Comparison of ENCODE assay signal across 30 cellular contexts in the genomic region with DNA sequence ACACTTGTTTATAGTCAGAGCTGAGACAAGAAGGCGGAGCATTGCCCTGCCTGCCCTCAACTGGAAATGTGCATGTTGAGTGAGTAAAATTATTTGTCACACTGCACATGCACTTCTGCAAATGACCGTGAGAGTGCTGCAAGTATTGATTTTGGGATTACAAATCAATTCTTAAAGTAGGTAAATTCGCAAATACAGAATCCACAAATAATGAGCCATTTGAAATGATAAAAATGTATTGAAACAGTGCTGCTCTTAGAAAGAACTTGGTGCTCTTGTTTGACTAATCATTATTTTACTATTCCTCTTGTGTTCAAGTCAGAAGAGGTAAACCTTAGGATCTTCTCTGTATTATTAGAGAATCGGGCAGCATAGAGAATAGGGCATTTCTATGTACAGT.
"Had no signal": no experiment of that assay in that cellular context is flagged by ENCODE, and none has a peak within 500 bp of the region (broad histone marks: within the 10 kb centered on the region; RNA-seq: fewer than 3 reads in every experiment).

No MANE protein-coding gene starts in this region.

- H3K36me3 ChIP-seq: ascending aorta, breast epithelium, cardiac muscle cell, colonic mucosa, gastroesophageal sphincter had no signal

- H3K9me3 ChIP-seq: ascending aorta, breast epithelium, colonic mucosa, gastroesophageal sphincter had no signal

- H3K27ac ChIP-seq: ascending aorta, breast epithelium, cardiac muscle cell, colonic mucosa, gastroesophageal sphincter, VCaP had no signal

- H3K27me3 ChIP-seq: ascending aorta, breast epithelium, cardiac muscle cell, colonic mucosa, gastroesophageal sphincter had no signal

- ATAC-seq: activated naive CD4-positive, alpha-beta T cell treated with anti-CD3 and anti-CD28 coated beads, Interleukin-2, amount 50 U/mL, for 72 hours; activated T-cell treated with anti-CD3 and anti-CD28 coated beads, Interleukin-2, amount 50 U/mL, for 72 hours; esophagus mucosa; gastroesophageal sphincter; WTC11 had no signal

- H3K4me3 ChIP-seq: ascending aorta, breast epithelium, cardiac muscle cell, colonic mucosa, gastroesophageal sphincter had no signal

- DNase-seq: activated CD4-positive, alpha-beta memory T cell treated with anti-CD3 and anti-CD28 coated beads, Interleukin-2, amount 10 ng/mL, durations not matched to agents 7 days and 5 days; activated CD4-positive, alpha-beta T cell treated with anti-CD3 and anti-CD28 coated beads for 1 hour; activated CD4-positive, alpha-beta T cell treated with anti-CD3 and anti-CD28 coated beads for 4 hours; activated CD4-positive, alpha-beta T cell treated with anti-CD3 and anti-CD28 coated beads, Interleukin-2, amount 10 ng/mL, durations not matched to agents 7 days and 5 days; activated CD4-positive, alpha-beta T cell treated with anti-CD3 and anti-CD28 coated beads, Interleukin-2, amount 50 U/mL, for 4 hours; activated CD8-positive, alpha-beta memory T cell treated with anti-CD3 and anti-CD28 coated beads, Interleukin-2, amount 50 U/mL, for 48 hours; activated gamma-delta T cell; activated naive CD4-positive, alpha-beta T cell; activated naive CD4-positive, alpha-beta T cell treated with anti-CD3 and anti-CD28 coated beads, Interleukin-2, amount 10 ng/mL, durations not matched to agents 7 days and 5 days; activated naive CD8-positive, alpha-beta T cell treated with anti-CD3 and anti-CD28 coated beads, Interleukin-2, amount 10 ng/mL, durations not matched to agents 7 days and 5 days; activated T-cell treated with anti-CD3 and anti-CD28 coated beads for 4 hours; activated T-cell treated with anti-CD3 and anti-CD28 coated beads, Interleukin-2, amount 50 U/mL, for 24 hours; activated T-cell treated with anti-CD3 and anti-CD28 coated beads, Interleukin-2, amount 50 U/mL, for 72 hours; central memory CD4-positive, alpha-beta T cell; cerebellar nuclear complex; colonic mucosa; effector CD8-positive, alpha-beta T cell; foreskin fibroblast; T-helper 2 cell had no signal

- FAIRE-seq: endometrium, endothelial cell of umbilical vein, TTC549 had no signal

- H3K4me1 ChIP-seq: ascending aorta, breast epithelium, colonic mucosa, gastroesophageal sphincter had no signal
